ENCODE assay signal across 18 cellular contexts in the genomic region with DNA sequence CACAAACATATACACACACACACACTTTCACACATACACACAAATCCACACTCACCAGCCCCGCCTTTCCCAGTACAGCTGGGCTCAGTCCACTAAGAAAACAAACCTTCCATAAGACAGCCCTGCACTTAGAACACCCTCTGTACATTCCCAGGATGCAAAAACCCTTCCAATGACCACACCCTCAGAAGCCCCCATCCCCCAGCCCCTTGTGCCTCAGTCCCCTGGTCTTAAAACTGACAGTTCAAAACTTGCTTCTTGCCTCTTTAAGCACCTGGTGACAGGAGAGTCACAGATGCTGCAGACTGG. TPM values are rescaled to one million over a fixed set of nuclear protein-coding genes. Genes with fewer than 3 reads are reported as not detected.
DNase-seq lines count a peak whose midpoint lies in the region; ATAC-seq and TF ChIP-seq lines count a peak whose summit lies in the region.
"Had no signal": no experiment of that assay in that cellular context is flagged by ENCODE, and none has a peak within 500 bp of the region (broad histone marks: within the 10 kb centered on the region; RNA-seq: fewer than 3 reads in every experiment).

No MANE protein-coding gene starts in this region.

- no peak overlapping the region for H2BK12ac ChIP-seq in trophoblast cell (ENCODE audit: low read length)

- peaks cover 21% of the 10 kb centered on the region for H3K4me1 ChIP-seq in GM23248 (ENCODE audit: insufficient read depth)
- H3K4me1 ChIP-seq in SJCRH30: peaks cover 16% of the 10 kb centered on the region; the same call in 1 of the 2 replicates
- peaks cover 2 to 80% (median 54%) of the 10 kb centered on the region in 9 donors for H3K4me1 ChIP-seq in heart right ventricle
- H3K4me1 ChIP-seq in trophoblast cell (ENCODE audit: control insufficient read depth in 1 of 2, insufficient read depth in 2 of 2, low read length in 2 of 2): peaks cover 5 to 15% of the 10 kb centered on the region in 2 experiments

- ATAC-seq in heart right ventricle: peak in 5 of 8 donors; percentile 4 to 48 (median 29)
- ATAC-seq in HG03139 (IDR thresholded peaks at IDR 0.05; ENCODE audit: unreplicated experiment): no peak
- ATAC-seq in activated CD4-positive, alpha-beta T cell treated with anti-CD3 and anti-CD28 coated beads for 36 hours: no peak

- 97 to 100% methylated on average over 1 of the region's 1 CpG for whole genome bisulfite sequencing in GM23248 (ENCODE audit: low coverage in 1 of 2, low lambda C conversion rate in 2 of 2, missing lambda C conversion rate in 2 of 2), 2 experiments
- WGBS in heart right ventricle, 2 donors: 63 to 68% methylated on average over 1 of the region's 1 CpG
- no CpG with 5 or more reads among the region's 1 CpG for WGBS in trophoblast cell (ENCODE audit: extremely low coverage, insufficient coverage, insufficient read length)

- peaks cover 4% of the 10 kb centered on the region; the same call in 1 of the 2 replicates for H3K9me2 ChIP-seq in GM23248 (ENCODE audit: insufficient read depth)

- no peak overlapping the region for H3K14ac ChIP-seq in trophoblast cell (ENCODE audit: low read length)

- peak; percentile 26 for DNase-seq in GM23248
- DNase-seq in SJCRH30: no peak
- DNase-seq in heart right ventricle: no peak
- no peak for DNase-seq in trophoblast cell
- DNase-seq in DMS114 treated with DMSO at 0.1 percent for 48 hours (lab: John Stamatoyannopoulos, UW; ENCODE audit: unreplicated experiment): no peak
- DNase-seq in T1000 (lab: John Stamatoyannopoulos, UW): no peak
- DNase-seq in activated CD4-positive, alpha-beta T cell treated with anti-CD3 and anti-CD28 coated beads for 36 hours: no peak
- DNase-seq: activated CD4-positive, alpha-beta memory T cell treated with anti-CD3 and anti-CD28 coated beads for 36 hours; activated effector memory CD4-positive, alpha-beta T cell treated with Interleukin-2 at 50 U/mL for 16 hours; aorta; CD4-positive, CD25-positive, alpha-beta regulatory T cell; naive B cell; NCI-H524 treated with DMSO at 0.1 percent for 48 hours; stimulated activated CD4-positive, alpha-beta T cell treated with anti-CD3 and anti-CD28 coated beads, Interleukin-2, amount 100 ng/mL, for 48 hours; T-helper 9 cell; upper lobe of right lung had no signal

- H3K4me1 Mint-ChIP-seq in activated CD4-positive, alpha-beta T cell treated with anti-CD3 and anti-CD28 coated beads for 36 hours: no peaks in the 10 kb centered on the region
- H3K4me1 Mint-ChIP-seq: CD4-positive, CD25-positive, alpha-beta regulatory T cell; naive B cell had no signal

- no peak overlapping the region for H3K4ac ChIP-seq in trophoblast cell (ENCODE audit: low read depth, low read length)

- H2AFZ ChIP-seq in GM23248 (peak overlapping the region; percentile 24), trophoblast cell (ENCODE audit: insufficient read depth, low read length, poor library complexity) (no peak overlapping the region)

- no peaks in the 10 kb centered on the region for H3K36me3 Mint-ChIP-seq in activated CD4-positive, alpha-beta T cell treated with anti-CD3 and anti-CD28 coated beads for 36 hours (ENCODE audit: low read depth)
- H3K36me3 Mint-ChIP-seq: activated CD4-positive, alpha-beta memory T cell treated with anti-CD3 and anti-CD28 coated beads for 36 hours; CD4-positive, CD25-positive, alpha-beta regulatory T cell; naive B cell had no signal

- no peak overlapping the region for H3K27ac Mint-ChIP-seq in activated CD4-positive, alpha-beta T cell treated with anti-CD3 and anti-CD28 coated beads for 36 hours
- H3K27ac Mint-ChIP-seq: activated CD4-positive, alpha-beta memory T cell treated with anti-CD3 and anti-CD28 coated beads for 36 hours; CD4-positive, CD25-positive, alpha-beta regulatory T cell; naive B cell had no signal

- no peaks in the 10 kb centered on the region for H3K9me3 ChIP-seq in GM23248 (ENCODE audit: low read depth)
- no peaks in the 10 kb centered on the region for H3K9me3 ChIP-seq in SJCRH30 (replicated peaks)
- no peaks in the 10 kb centered on the region for H3K9me3 ChIP-seq in heart right ventricle
- H3K9me3 ChIP-seq in trophoblast cell (ENCODE audit: insufficient read depth, low read depth, low read length): no peaks in the 10 kb centered on the region
- H3K9me3 ChIP-seq: upper lobe of right lung had no signal

- H4K20me1 ChIP-seq in GM23248 (ENCODE audit: insufficient read depth): no peaks in the 10 kb centered on the region

- H3K79me2 ChIP-seq in GM23248 (ENCODE audit: insufficient read depth): no peaks in the 10 kb centered on the region
- H3K79me2 ChIP-seq in trophoblast cell (ENCODE audit: control insufficient read depth, insufficient read depth, low read length, poor library complexity): no peaks in the 10 kb centered on the region

- H3K9me3 Mint-ChIP-seq in activated CD4-positive, alpha-beta T cell treated with anti-CD3 and anti-CD28 coated beads for 36 hours (ENCODE audit: low read depth): no peaks in the 10 kb centered on the region
- H3K9me3 Mint-ChIP-seq: activated CD4-positive, alpha-beta memory T cell treated with anti-CD3 and anti-CD28 coated beads for 36 hours had no signal

- CTCF ChIA-PET in activated CD4-positive, alpha-beta T cell treated with anti-CD3 and anti-CD28 coated beads for 36 hours (lab: Charles Lee): no interaction called here

- H3K27me3 Mint-ChIP-seq in activated CD4-positive, alpha-beta T cell treated with anti-CD3 and anti-CD28 coated beads for 36 hours: peaks cover 9% of the 10 kb centered on the region

- H3K36me3 ChIP-seq in GM23248 (ENCODE audit: low read depth): no peaks in the 10 kb centered on the region
- no peaks in the 10 kb centered on the region for H3K36me3 ChIP-seq in SJCRH30
- H3K36me3 ChIP-seq in heart right ventricle: no peaks in the 10 kb centered on the region
- H3K36me3 ChIP-seq in trophoblast cell (ENCODE audit: control insufficient read depth in 1 of 2, insufficient read depth in 2 of 2, low read length in 2 of 2): no peaks in the 10 kb centered on the region
- H3K36me3 ChIP-seq: upper lobe of right lung had no signal

- H4K8ac ChIP-seq in trophoblast cell (ENCODE audit: low read depth, low read length): no peak overlapping the region

- no peaks in the 10 kb centered on the region for H3K27me3 ChIP-seq in GM23248 (replicated peaks; ENCODE audit: insufficient read depth)
- H3K27me3 ChIP-seq in SJCRH30: no peaks in the 10 kb centered on the region
- H3K27me3 ChIP-seq in heart right ventricle: peaks cover 0 to 11% (median 4%) of the 10 kb centered on the region in 7 donors
- no peaks in the 10 kb centered on the region for H3K27me3 ChIP-seq in trophoblast cell (ENCODE audit: insufficient read depth, low read length)
- H3K27me3 ChIP-seq: upper lobe of right lung had no signal

- H3K27ac ChIP-seq in GM23248 (no peak overlapping the region), SJCRH30 (peak overlapping the region; percentile 64; the same call in 1 of the 2 replicates), heart right ventricle (peak overlapping the region in 6 of 10 donors; percentile 8 to 80 (median 44)), trophoblast cell (ENCODE audit: low read depth, low read length) (no peak overlapping the region)

- peak overlapping the region; percentile 36; the same call in 1 of the 2 replicates for H3K4me3 ChIP-seq in GM23248
- no peak overlapping the region for H3K4me3 ChIP-seq in SJCRH30
- H3K4me3 ChIP-seq in heart right ventricle: no peak overlapping the region
- H3K4me3 ChIP-seq in trophoblast cell (ENCODE audit: low read depth, low read length): no peak overlapping the region
- H3K4me3 ChIP-seq: upper lobe of right lung had no signal

- H4K91ac ChIP-seq in trophoblast cell (ENCODE audit: low read depth, low read length): peak overlapping the region; percentile 3

- no peak overlapping the region for H2AK5ac ChIP-seq in trophoblast cell (ENCODE audit: low read length)

- no peak overlapping the region for H3K4me3 Mint-ChIP-seq in activated CD4-positive, alpha-beta T cell treated with anti-CD3 and anti-CD28 coated beads for 36 hours
- H3K4me3 Mint-ChIP-seq: activated CD4-positive, alpha-beta memory T cell treated with anti-CD3 and anti-CD28 coated beads for 36 hours; CD4-positive, CD25-positive, alpha-beta regulatory T cell; naive B cell had no signal

- POLR2A ChIA-PET in activated CD4-positive, alpha-beta T cell treated with anti-CD3 and anti-CD28 coated beads for 36 hours (lab: Charles Lee): no interaction called here

- intact Hi-C loops in heart right ventricle (cut with DNase I): no loop called here
- intact Hi-C loops in activated CD4-positive, alpha-beta T cell treated with anti-CD3 and anti-CD28 coated beads for 36 hours (cut with DNase I, micrococcal nuclease): no loop called here

- no peak for TF ChIP-seq CTCF in heart right ventricle (IDR thresholded peaks at IDR 0.05)

- H3K18ac ChIP-seq in trophoblast cell (ENCODE audit: low read length): no peak overlapping the region

- no peak overlapping the region for H4K12ac ChIP-seq in trophoblast cell (ENCODE audit: low read depth, low read length)

- peaks cover 2% of the 10 kb centered on the region for H3K79me1 ChIP-seq in trophoblast cell (ENCODE audit: low read length)

- in situ Hi-C loops in GM23248 (cut with MboI): no loop called here

- no peak overlapping the region for H3K9ac ChIP-seq in GM23248
- no peak overlapping the region for H3K9ac ChIP-seq in trophoblast cell (ENCODE audit: low read length)

- H3K4me2 ChIP-seq in GM23248 (ENCODE audit: unreplicated experiment): peak overlapping the region; percentile 54
- no peak overlapping the region for H3K4me2 ChIP-seq in trophoblast cell (ENCODE audit: low read length)

- no peak overlapping the region for H2BK120ac ChIP-seq in trophoblast cell (ENCODE audit: insufficient read depth, low read length, poor library complexity)

- H2BK5ac ChIP-seq in trophoblast cell (ENCODE audit: low read depth, low read length, poor library complexity): no peak overlapping the region

- no peak overlapping the region for H3K23ac ChIP-seq in trophoblast cell (ENCODE audit: low read length)

- peaks cover 8% of the 10 kb centered on the region; the same call in 1 of the 2 replicates for H3F3A ChIP-seq in GM23248 (ENCODE audit: insufficient read depth)

RNA-seq across cellular contexts. Expression of a gene that starts 23.0 kb away (rescaled TPM):
- total RNA-seq in GM23248 (2014; rRNA removed; shearing (Covaris generic)): not detected in 2 replicates
- polyA plus RNA-seq in GM23248 (2016; fragmentation: Nextera tagmentation; extraction: Ambion mirVana): 0.18 TPM in 1 of 2 replicates, not detected in the other
- total RNA-seq in SJCRH30 (2014; rRNA removed; shearing (Covaris generic)): 0.08 and 0.13 TPM in 2 replicates
- 10 to 100 TPM in 7 of 10 donors, 1 to 10 TPM in 3; 7.5 to 39.3 (median 13.9) TPM for total RNA-seq in heart right ventricle
- polyA plus RNA-seq in heart right ventricle: 1 to 10 TPM; 2.0 to 7.2 TPM
- 2.1 and 2.5 TPM in 2 replicates for polyA plus RNA-seq in trophoblast cell (2013)
- not detected for total RNA-seq in activated CD4-positive, alpha-beta T cell treated with anti-CD3 and anti-CD28 coated beads for 36 hours
- total RNA-seq: activated CD4-positive, alpha-beta memory T cell treated with anti-CD3 and anti-CD28 coated beads for 36 hours; CD4-positive, CD25-positive, alpha-beta regulatory T cell; RPMI7951 had no signal
- polyA plus RNA-seq: CD4-positive, CD25-positive, alpha-beta regulatory T cell had no signal

RNA-seq across cellular contexts. Expression of a gene that starts 32.3 kb away (rescaled TPM):
- not detected in 2 replicates for total RNA-seq in GM23248 (2014; rRNA removed; shearing (Covaris generic))
- polyA plus RNA-seq in GM23248 (2016; fragmentation: Nextera tagmentation; extraction: Ambion mirVana) (not detected in 2 replicates), heart right ventricle (under 1 TPM; 0.04 to 0.07 TPM)
- not detected in 2 replicates for total RNA-seq in SJCRH30 (2014; rRNA removed; shearing (Covaris generic))
- under 1 TPM in 9 of 10 donors, not detected in 1; 0.05 to 0.53 (median 0.29) TPM for total RNA-seq in heart right ventricle
- polyA plus RNA-seq in trophoblast cell (2013): under 0.01 and 0.01 TPM in 2 replicates
- not detected for total RNA-seq in activated CD4-positive, alpha-beta T cell treated with anti-CD3 and anti-CD28 coated beads for 36 hours
- total RNA-seq: activated CD4-positive, alpha-beta memory T cell treated with anti-CD3 and anti-CD28 coated beads for 36 hours; CD4-positive, CD25-positive, alpha-beta regulatory T cell; RPMI7951; upper lobe of right lung had no signal
- polyA plus RNA-seq: CD4-positive, CD25-positive, alpha-beta regulatory T cell had no signal

Comparison
In these comparisons a context has a peak if more than half of its experiments do, and no peak if none do; other contexts are left out.
1. H3K27ac ChIP-seq: peak in SJCRH30 (single experiment) and heart right ventricle (6 of 10); none in GM23248 (single experiment) and trophoblast cell (single experiment).
2. ATAC-seq: peak in heart right ventricle (5 of 8); none in HG03139 (single experiment) and activated CD4-positive, alpha-beta T cell treated with anti-CD3 and anti-CD28 coated beads for 36 hours (single experiment).